In the genomic region with DNA sequence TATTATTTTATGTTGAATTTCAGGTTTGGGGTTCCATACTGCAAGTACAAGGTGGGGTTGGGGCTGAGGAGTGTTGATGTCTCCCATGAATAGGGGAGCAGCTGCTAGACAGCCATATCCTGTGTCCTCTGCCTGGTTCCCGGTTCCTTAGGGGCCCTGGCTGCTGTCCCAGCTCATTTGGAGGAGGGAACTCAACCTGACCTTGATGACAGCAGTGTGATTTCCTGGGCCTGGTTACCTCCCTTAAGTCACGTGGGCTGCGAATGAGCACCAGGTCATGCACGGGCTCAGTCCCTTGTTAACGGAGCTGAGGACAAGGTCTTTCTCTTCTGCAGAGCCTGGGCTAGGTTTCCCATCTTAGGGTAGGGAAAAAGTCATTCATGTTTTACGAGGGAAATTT, we compare ENCODE assay signal across 17 cellular contexts.
A peak's percentile ranks its signal among the peaks of the same experiment; 100 is the strongest.
DNase-seq lines count a peak whose midpoint lies in the region; ATAC-seq and TF ChIP-seq lines count a peak whose summit lies in the region.
"Had no signal": no experiment of that assay in that cellular context is flagged by ENCODE, and none has a peak within 500 bp of the region (broad histone marks: within the 10 kb centered on the region; RNA-seq: fewer than 3 reads in every experiment).

No MANE protein-coding gene starts in this region.

- H3K27ac ChIP-seq in heart right ventricle (peak overlapping the region in 7 of 10 donors; percentile 2 to 68 (median 45)), testis (no peak overlapping the region)
- H3K27ac ChIP-seq: 22Rv1 had no signal

- H3K36me3 Mint-ChIP-seq in activated CD8-positive, alpha-beta memory T cell treated with anti-CD3 and anti-CD28 coated beads, Interleukin-2, amount 10 ng/mL, durations not matched to agents 7 days and 5 days: peaks cover 3% of the 10 kb centered on the region

- H3K4me3 Mint-ChIP-seq in activated CD8-positive, alpha-beta memory T cell treated with anti-CD3 and anti-CD28 coated beads, Interleukin-2, amount 10 ng/mL, durations not matched to agents 7 days and 5 days: no peak overlapping the region
- H3K4me3 Mint-ChIP-seq: CD14-positive monocyte; CD8-positive, alpha-beta T cell; GM23338; H9 had no signal

- H3K9me3 Mint-ChIP-seq in activated CD8-positive, alpha-beta memory T cell treated with anti-CD3 and anti-CD28 coated beads, Interleukin-2, amount 10 ng/mL, durations not matched to agents 7 days and 5 days (ENCODE audit: low read depth): no peaks in the 10 kb centered on the region
- H3K9me3 Mint-ChIP-seq: CD14-positive monocyte; CD8-positive, alpha-beta T cell; GM23338; H9 had no signal

- H3K4me1 ChIP-seq in heart right ventricle (peaks cover 0 to 12% (median 0%) of the 10 kb centered on the region in 9 donors), testis (no peaks in the 10 kb centered on the region)

- TF ChIP-seq POLR2A in testis (IDR thresholded peaks at IDR 0.05): no peak

- H3K4me3 ChIP-seq in heart right ventricle (no peak overlapping the region), testis (no peak overlapping the region)
- H3K4me3 ChIP-seq: GM23338 had no signal

- H3K36me3 ChIP-seq in heart right ventricle: peaks cover 0 to 88% (median 23%) of the 10 kb centered on the region in 9 donors
- no peaks in the 10 kb centered on the region for H3K36me3 ChIP-seq in testis (ENCODE audit: low read depth, missing control alignments)

- ATAC-seq in Right ventricle myocardium inferior (peak; percentile 87), heart right ventricle (peak; percentile 74 to 96 (median 90)), HG02642 (IDR thresholded peaks at IDR 0.05; ENCODE audit: poor library complexity, unreplicated experiment) (no peak)
- no peak for ATAC-seq in activated CD8-positive, alpha-beta memory T cell treated with anti-CD3 and anti-CD28 coated beads, Interleukin-2, amount 10 ng/mL, durations not matched to agents 7 days and 5 days
- ATAC-seq: CD8-positive, alpha-beta T cell; GM23338 had no signal

- no peaks in the 10 kb centered on the region for H3K4me1 Mint-ChIP-seq in activated CD8-positive, alpha-beta memory T cell treated with anti-CD3 and anti-CD28 coated beads, Interleukin-2, amount 10 ng/mL, durations not matched to agents 7 days and 5 days
- H3K4me1 Mint-ChIP-seq: CD14-positive monocyte, GM23338, H9 had no signal

- H3K9me3 ChIP-seq in heart right ventricle (no peaks in the 10 kb centered on the region), testis (no peaks in the 10 kb centered on the region)

- no peaks in the 10 kb centered on the region for H3K27me3 ChIP-seq in heart right ventricle
- no peaks in the 10 kb centered on the region for H3K27me3 ChIP-seq in testis

- WGBS in heart right ventricle, 2 donors: 32 to 39% methylated on average over 6 of the region's 6 CpGs
- 47 to 78% methylated on average over 6 of the region's 6 CpGs for WGBS in testis, 2 donors

- no peaks in the 10 kb centered on the region for H3K27me3 Mint-ChIP-seq in activated CD8-positive, alpha-beta memory T cell treated with anti-CD3 and anti-CD28 coated beads, Interleukin-2, amount 10 ng/mL, durations not matched to agents 7 days and 5 days

- TF ChIP-seq CTCF in heart right ventricle (IDR thresholded peaks at IDR 0.05) (no peak), testis (IDR thresholded peaks at IDR 0.05) (no peak)

- no peak for DNase-seq in Right ventricle myocardium inferior (ENCODE audit: missing footprints)
- no peak for DNase-seq in cardiac septum (ENCODE audit: low spot score)
- DNase-seq in heart right ventricle: peak; percentile 54 to 61
- peak; percentile 29 for DNase-seq in left kidney (ENCODE audit: low read depth, low spot score)
- DNase-seq in testis: peak; percentile 90
- DNase-seq in ureter (ENCODE audit: low spot score): no peak
- no peak for DNase-seq in activated CD8-positive, alpha-beta memory T cell treated with anti-CD3 and anti-CD28 coated beads, Interleukin-2, amount 10 ng/mL, durations not matched to agents 7 days and 5 days
- DNase-seq: CD8-positive, alpha-beta T cell; COR-L47; DMS153; DMS79 treated with DMSO at 0.1 percent for 48 hours; EL; H9 had no signal

- CTCF ChIA-PET in activated CD8-positive, alpha-beta memory T cell treated with anti-CD3 and anti-CD28 coated beads, Interleukin-2, amount 10 ng/mL, durations not matched to agents 7 days and 5 days (lab: Charles Lee): no interaction called here

- no peak overlapping the region for H3K27ac Mint-ChIP-seq in activated CD8-positive, alpha-beta memory T cell treated with anti-CD3 and anti-CD28 coated beads, Interleukin-2, amount 10 ng/mL, durations not matched to agents 7 days and 5 days
- H3K27ac Mint-ChIP-seq: CD8-positive, alpha-beta T cell; GM23338 had no signal

- intact Hi-C loops in Right ventricle myocardium inferior (cut with DNase I) (no loop called here), cardiac septum (cut with DNase I) (no loop called here), heart right ventricle (cut with DNase I) (no loop called here), testis (cut with DNase I; ENCODE audit: low total_unique reads) (no loop called here)

Comparison
In these comparisons a context has a peak if more than half of its experiments do, and no peak if none do; other contexts are left out.
1. DNase-seq: peak in heart right ventricle (2 of 2), left kidney (single experiment) and testis (single experiment); none in Right ventricle myocardium inferior (single experiment), cardiac septum (single experiment), ureter (single experiment) and activated CD8-positive, alpha-beta memory T cell treated with anti-CD3 and anti-CD28 coated beads, Interleukin-2, amount 10 ng/mL, durations not matched to agents 7 days and 5 days (single experiment).
2. ATAC-seq: peak in Right ventricle myocardium inferior (single experiment) and heart right ventricle (8 of 8); none in HG02642 (single experiment) and activated CD8-positive, alpha-beta memory T cell treated with anti-CD3 and anti-CD28 coated beads, Interleukin-2, amount 10 ng/mL, durations not matched to agents 7 days and 5 days (single experiment).
3. H3K27ac ChIP-seq: peak in heart right ventricle (7 of 10); none in testis (0 of 2).